In the genomic region with DNA sequence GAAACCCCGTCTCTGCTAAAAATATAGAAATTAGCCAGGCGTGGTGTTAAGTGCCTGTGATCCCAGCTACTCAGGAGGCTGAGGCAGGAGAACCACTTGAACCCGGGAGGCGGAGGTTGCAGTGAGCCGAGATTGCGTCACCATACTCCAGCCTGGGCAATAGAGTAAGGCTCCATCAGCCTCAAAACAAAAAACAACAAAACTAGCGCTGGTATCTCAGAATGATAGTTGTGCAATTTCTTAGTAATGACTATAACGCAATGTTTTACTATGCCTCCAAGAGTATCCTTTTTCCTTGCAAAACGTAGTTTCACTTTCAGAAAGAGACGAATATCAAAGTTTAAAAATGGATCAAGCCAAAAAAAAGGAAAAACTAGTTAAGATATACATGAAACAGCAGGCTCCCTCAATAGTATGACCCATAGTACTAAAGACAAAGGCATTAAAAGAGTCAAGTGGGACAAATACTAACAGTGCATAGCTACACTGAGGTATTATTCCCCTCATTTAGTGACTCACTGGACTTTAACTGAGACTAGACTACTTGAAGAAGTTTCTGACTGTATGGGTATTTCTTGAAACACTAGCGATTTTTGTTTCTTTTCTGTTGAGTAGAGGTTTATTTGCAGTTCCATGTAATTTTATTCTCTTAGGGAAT, we compare ENCODE assay signal across 10 cellular contexts. TPM values are rescaled to one million over a fixed set of nuclear protein-coding genes. Genes with fewer than 3 reads are reported as not detected.
A peak's percentile ranks its signal among the peaks of the same experiment; 100 is the strongest.
DNase-seq lines count a peak whose midpoint lies in the region; ATAC-seq, FAIRE-seq and TF ChIP-seq lines count a peak whose summit lies in the region.
"Had no signal": no experiment of that assay in that cellular context is flagged by ENCODE, and none has a peak within 500 bp of the region (broad histone marks: within the 10 kb centered on the region; RNA-seq: fewer than 3 reads in every experiment).

No MANE protein-coding gene starts in this region.

- no peak for TF ChIP-seq POLR2A in transverse colon (IDR thresholded peaks at IDR 0.05)

- H3K79me2 ChIP-seq in astrocyte (ENCODE audit: insufficient read depth, low read length), result no peaks in the 10 kb centered on the region

- H3K27me3 ChIP-seq in astrocyte (ENCODE audit: insufficient read depth, low read length) (no peaks in the 10 kb centered on the region), transverse colon (no peaks in the 10 kb centered on the region)

- POLR2A ChIA-PET in activated CD4-positive, alpha-beta T cell treated with anti-CD3 and anti-CD28 coated beads for 36 hours (lab: Charles Lee), result interaction anchor here (0.7 to 0.9 kb wide), 2 partner anchors 13 to 662 kb away, joined by 3 to 7 read pairs; no protein-coding TSS in a partner anchor

- DNase-seq in activated CD4-positive, alpha-beta T cell treated with anti-CD3 and anti-CD28 coated beads for 36 hours, result no peak
- no peak for DNase-seq in activated CD4-positive, alpha-beta T cell treated with anti-CD3 and anti-CD28 coated beads, Interleukin-2, amount 50 U/mL, for 4 hours
- no peak for DNase-seq in astrocyte (ENCODE audit: low read depth)
- DNase-seq in left lobe of liver (ENCODE audit: low spot score), result no peak
- DNase-seq in transverse colon, result peak; percentile 19
- DNase-seq in pons (ENCODE audit: low spot score), result no peak
- DNase-seq: H7, NCI-H774 had no signal

- peak overlapping the region; percentile 39 for H3K4me3 Mint-ChIP-seq in activated CD4-positive, alpha-beta T cell treated with anti-CD3 and anti-CD28 coated beads for 36 hours
- H3K4me3 Mint-ChIP-seq in astrocyte (ENCODE audit: unreplicated experiment), result no peak overlapping the region

- H3K4me1 ChIP-seq in astrocyte (ENCODE audit: insufficient read depth, low read length) (no peaks in the 10 kb centered on the region), transverse colon (peaks cover 0 to 29% (median 4%) of the 10 kb centered on the region in 4 donors)

- 38 to 51% methylated on average over 4 to 11 of the region's 11 CpGs for WGBS in transverse colon (ENCODE audit: low coverage in 1 of 2), 2 donors

- TF ChIP-seq CTCF in astrocyte (IDR thresholded peaks at IDR 0.05; ENCODE audit: insufficient read depth, low read depth, low read length) (no peak), transverse colon (IDR thresholded peaks at IDR 0.05) (no peak)

- CTCF ChIA-PET in activated CD4-positive, alpha-beta T cell treated with anti-CD3 and anti-CD28 coated beads for 36 hours (lab: Charles Lee), result interaction anchor here (1.2 kb wide), 1 partner anchor 13 kb away, joined by 4 read pairs; no protein-coding TSS in a partner anchor

- no peaks in the 10 kb centered on the region for H3K36me3 ChIP-seq in astrocyte (ENCODE audit: insufficient read depth, low read length)
- no peaks in the 10 kb centered on the region for H3K36me3 ChIP-seq in transverse colon

- H3K27ac Mint-ChIP-seq in activated CD4-positive, alpha-beta T cell treated with anti-CD3 and anti-CD28 coated beads for 36 hours, result no peak overlapping the region
- H3K27ac Mint-ChIP-seq in astrocyte (ENCODE audit: unreplicated experiment), result no peak overlapping the region

- H3K9ac ChIP-seq in astrocyte (ENCODE audit: low read length), result no peak overlapping the region

- in situ Hi-C loops in transverse colon (cut with MboI; ENCODE audit: low pct_ligation_motif_present in 1 of 4, low pct_unique_long_range_greater_than_20kb in 1 of 4, low sequenced_read_pairs in 3 of 4), result no loop called here

- peak; percentile 67 for ATAC-seq in activated CD4-positive, alpha-beta T cell treated with anti-CD3 and anti-CD28 coated beads for 36 hours
- ATAC-seq in left lobe of liver, result peak; percentile 85
- no peak for ATAC-seq in GM21360 (IDR thresholded peaks at IDR 0.05; ENCODE audit: unreplicated experiment)
- ATAC-seq in GM19035 (IDR thresholded peaks at IDR 0.05; ENCODE audit: unreplicated experiment), result no peak

- no peak overlapping the region for H3K27ac ChIP-seq in astrocyte (ENCODE audit: low read depth, low read length)
- peak overlapping the region; percentile 71 to 82 (median 76) for H3K27ac ChIP-seq in transverse colon

- no peaks in the 10 kb centered on the region for H3K27me3 Mint-ChIP-seq in activated CD4-positive, alpha-beta T cell treated with anti-CD3 and anti-CD28 coated beads for 36 hours
- H3K27me3 Mint-ChIP-seq in astrocyte (ENCODE audit: low read depth, unreplicated experiment), result no peaks in the 10 kb centered on the region

- peaks cover 5% of the 10 kb centered on the region for H3K9me3 Mint-ChIP-seq in activated CD4-positive, alpha-beta T cell treated with anti-CD3 and anti-CD28 coated beads for 36 hours (ENCODE audit: low read depth)
- H3K9me3 Mint-ChIP-seq in astrocyte (ENCODE audit: unreplicated experiment), result peaks cover 1% of the 10 kb centered on the region

- intact Hi-C loops in activated CD4-positive, alpha-beta T cell treated with anti-CD3 and anti-CD28 coated beads for 36 hours (cut with DNase I, micrococcal nuclease), result loop anchor here in 1 of 2 experiments (5.0 kb wide), 2 partner anchors 180 to 660 kb away; no protein-coding TSS in a partner anchor
- intact Hi-C loops in transverse colon (cut with DNase I; ENCODE audit: low total_unique reads), result no loop called here

- H3K36me3 Mint-ChIP-seq in activated CD4-positive, alpha-beta T cell treated with anti-CD3 and anti-CD28 coated beads for 36 hours (ENCODE audit: low read depth), result peaks cover 2% of the 10 kb centered on the region
- H3K36me3 Mint-ChIP-seq in astrocyte (ENCODE audit: low read depth, unreplicated experiment), result peaks cover 1% of the 10 kb centered on the region

- H3K4me1 Mint-ChIP-seq in activated CD4-positive, alpha-beta T cell treated with anti-CD3 and anti-CD28 coated beads for 36 hours, result peaks cover 51% of the 10 kb centered on the region
- peaks cover 7% of the 10 kb centered on the region for H3K4me1 Mint-ChIP-seq in astrocyte (ENCODE audit: low read depth, unreplicated experiment)

- no peaks in the 10 kb centered on the region for H4K20me1 ChIP-seq in astrocyte (ENCODE audit: insufficient read depth, low read length)

- no peak overlapping the region for H3K4me3 ChIP-seq in astrocyte (ENCODE audit: insufficient read depth, low read depth, low read length)
- peak overlapping the region in 3 of 4 donors; percentile 16 to 33 (median 17) for H3K4me3 ChIP-seq in transverse colon

- H2AFZ ChIP-seq in astrocyte (ENCODE audit: low read depth, low read length), result peak overlapping the region; percentile 30

- no peaks in the 10 kb centered on the region for H3K9me3 ChIP-seq in astrocyte (ENCODE audit: insufficient read depth, low read depth, low read length)
- no peaks in the 10 kb centered on the region for H3K9me3 ChIP-seq in transverse colon

- peak overlapping the region; percentile 55 for H3K4me2 ChIP-seq in astrocyte (ENCODE audit: low read length)

- no peak for FAIRE-seq in astrocyte (lab: Jason Lieb, UNC)

- TF ChIP-seq EP300 in transverse colon (IDR thresholded peaks at IDR 0.05; ENCODE audit: low read depth), result no peak

RNA-seq across cellular contexts. Expression of gene ITM2B, which starts 10.5 kb away (rescaled TPM):
- 10 to 100 TPM; 67.0 to 96.5 TPM for total RNA-seq in activated CD4-positive, alpha-beta T cell treated with anti-CD3 and anti-CD28 coated beads for 36 hours
- total RNA-seq in astrocyte, result 358 and 418 TPM in 2 replicates
- total RNA-seq in left lobe of liver, result 221 TPM
- total RNA-seq in transverse colon, result 100 to 1,000 TPM; 117 to 352 (median 310) TPM

Comparison
In these comparisons a context has a peak if more than half of its experiments do, and no peak if none do; other contexts are left out.
1. ATAC-seq: peak in activated CD4-positive, alpha-beta T cell treated with anti-CD3 and anti-CD28 coated beads for 36 hours (single experiment) and left lobe of liver (single experiment); none in GM21360 (single experiment) and GM19035 (single experiment).